ENCODE assay signal across 1 cellular context in genomic region chr6:43954311-43955131, GRCh38.
TF ChIP-seq lines count a peak whose summit lies in the region.

No MANE protein-coding gene starts in this region.

TF ChIP-seq in HepG2, 621 proteins besides CTCF, POLR2A, EP300 and RAD21 (continued from another document and continues in another):
- TF ChIP-seq RNF219 (CRISPR knock-in tag; IDR thresholded peaks at IDR 0.05), result no peak
- TF ChIP-seq ZNF354B (CRISPR knock-in tag; IDR thresholded peaks at IDR 0.05), result peak; percentile 86; the same call in 1 of the 2 replicates
- no peak for TF ChIP-seq ZNF549 (CRISPR knock-in tag; IDR thresholded peaks at IDR 0.05)
- TF ChIP-seq ARNTL (CRISPR knock-in tag; IDR thresholded peaks at IDR 0.05), result peak; percentile 88
- peak; percentile 74 for TF ChIP-seq POGZ (CRISPR knock-in tag; IDR thresholded peaks at IDR 0.05)
- TF ChIP-seq SRY (CRISPR knock-in tag; IDR thresholded peaks at IDR 0.05), result 0 out of 2 replicates have a peak, but pooled peaks have one; percentile 11
- 0 out of 2 replicates have a peak, but pooled peaks have one; percentile 20 for TF ChIP-seq STAT6 (CRISPR knock-in tag; IDR thresholded peaks at IDR 0.05; ENCODE audit: borderline replicate concordance)
- peak; percentile 88 for TF ChIP-seq DRAP1 (CRISPR knock-in tag; IDR thresholded peaks at IDR 0.05)
- TF ChIP-seq THYN1 (CRISPR knock-in tag; IDR thresholded peaks at IDR 0.05; ENCODE audit: borderline replicate concordance, low read depth), result 0 out of 2 replicates have a peak, but pooled peaks have one; percentile 27
- no peak for TF ChIP-seq PAF1 (CRISPR knock-in tag; IDR thresholded peaks at IDR 0.05)
- TF ChIP-seq MAZ (IDR thresholded peaks at IDR 0.05; ENCODE audit: borderline replicate concordance, low read depth, low read length), result no peak
- TF ChIP-seq MAZ (CRISPR knock-in tag; IDR thresholded peaks at IDR 0.05; ENCODE audit: low read depth), result peak; percentile 18; the same call in 1 of the 2 replicates
- TF ChIP-seq SRSF9 (IDR thresholded peaks at IDR 0.05; ENCODE audit: borderline replicate concordance, insufficient read depth, low read depth, low read length, poor library complexity, severe bottlenecking), result no peak
- peak; percentile 59; the same call in 1 of the 2 replicates for TF ChIP-seq REL (CRISPR knock-in tag; conservative IDR thresholded peaks at IDR 0.05)
- TF ChIP-seq RXRA (CRISPR knock-in tag; IDR thresholded peaks at IDR 0.05), result peak; percentile 69; the same call in 1 of the 2 replicates
- TF ChIP-seq FOSL2 (CRISPR knock-in tag; IDR thresholded peaks at IDR 0.05), result 0 out of 2 replicates have a peak, but pooled peaks have one; percentile 6
- TF ChIP-seq CBX2 (IDR thresholded peaks at IDR 0.05; ENCODE audit: low read depth, low read length), result no peak
- peak; percentile 92; the same call in 1 of the 2 replicates for TF ChIP-seq CBX2 (CRISPR knock-in tag; IDR thresholded peaks at IDR 0.05; ENCODE audit: low read depth)
- peak; percentile 77 for TF ChIP-seq HDAC2 (CRISPR knock-in tag; IDR thresholded peaks at IDR 0.05)
- peak; percentile 50; the same call in 1 of the 2 replicates for TF ChIP-seq ZSCAN21 (CRISPR knock-in tag; IDR thresholded peaks at IDR 0.05; ENCODE audit: borderline replicate concordance)
- TF ChIP-seq ZNF589 (CRISPR knock-in tag; conservative IDR thresholded peaks at IDR 0.05), result peak; percentile 85
- no peak for TF ChIP-seq TRIM22 (IDR thresholded peaks at IDR 0.05)
- peak; percentile 45 for TF ChIP-seq ZNF160 (CRISPR knock-in tag; IDR thresholded peaks at IDR 0.05)
- peak; percentile 73; the same call in 1 of the 2 replicates for TF ChIP-seq ZNF263 (CRISPR knock-in tag; IDR thresholded peaks at IDR 0.05)
- TF ChIP-seq KMT2B (CRISPR knock-in tag; IDR thresholded peaks at IDR 0.05), result 0 out of 2 replicates have a peak, but pooled peaks have one; percentile 11
- no peak for TF ChIP-seq HDAC6 (IDR thresholded peaks at IDR 0.05; ENCODE audit: low read depth, low read length)
- peak; percentile 78 for TF ChIP-seq CSRNP1 (CRISPR knock-in tag; IDR thresholded peaks at IDR 0.05)
- TF ChIP-seq DMTF1 (CRISPR knock-in tag; IDR thresholded peaks at IDR 0.05), result 0 out of 2 replicates have a peak, but pooled peaks have one; percentile 62
- TF ChIP-seq FOXO1 (CRISPR knock-in tag; IDR thresholded peaks at IDR 0.05), result peak; percentile 87; the same call in 1 of the 2 replicates
- peak; percentile 36; the same call in 1 of the 2 replicates for TF ChIP-seq ZNF430 (CRISPR knock-in tag; IDR thresholded peaks at IDR 0.05)
- 0 out of 2 replicates have a peak, but pooled peaks have one; percentile 24 for TF ChIP-seq GATAD2A (CRISPR knock-in tag; IDR thresholded peaks at IDR 0.05)
- peak; percentile 60; the same call in 1 of the 2 replicates for TF ChIP-seq SOX5 (CRISPR knock-in tag; IDR thresholded peaks at IDR 0.05; ENCODE audit: borderline replicate concordance)
- TF ChIP-seq ZSCAN29 (CRISPR knock-in tag; conservative IDR thresholded peaks at IDR 0.05), result 0 out of 2 replicates have a peak, but pooled peaks have one; percentile 68
- TF ChIP-seq CENPBD1 (CRISPR knock-in tag; IDR thresholded peaks at IDR 0.05; ENCODE audit: borderline replicate concordance, low read depth), result 0 out of 2 replicates have a peak, but pooled peaks have one; percentile 32
- no peak for TF ChIP-seq AGO2 (optimal IDR thresholded peaks at IDR 0.05; ENCODE audit: low read depth, low read length)
- TF ChIP-seq ZNF407 (CRISPR knock-in tag; IDR thresholded peaks at IDR 0.05; ENCODE audit: not compliant biosample characterization), result peak; percentile 69
- peak; percentile 53; the same call in 1 of the 2 replicates for TF ChIP-seq PHF21A (CRISPR knock-in tag; IDR thresholded peaks at IDR 0.05)
- no peak for TF ChIP-seq IRX3 (CRISPR knock-in tag; IDR thresholded peaks at IDR 0.05; ENCODE audit: borderline replicate concordance, low read depth)
- TF ChIP-seq ZIK1 (CRISPR knock-in tag; IDR thresholded peaks at IDR 0.05; ENCODE audit: borderline replicate concordance, low read depth), result peak; percentile 69
- TF ChIP-seq ZNF484 (CRISPR knock-in tag; IDR thresholded peaks at IDR 0.05; ENCODE audit: borderline replicate concordance, low read depth), result no peak
- peak; percentile 61 for TF ChIP-seq ZNF691 (CRISPR knock-in tag; IDR thresholded peaks at IDR 0.05; ENCODE audit: borderline replicate concordance, low read depth)
